In the genomic region with DNA sequence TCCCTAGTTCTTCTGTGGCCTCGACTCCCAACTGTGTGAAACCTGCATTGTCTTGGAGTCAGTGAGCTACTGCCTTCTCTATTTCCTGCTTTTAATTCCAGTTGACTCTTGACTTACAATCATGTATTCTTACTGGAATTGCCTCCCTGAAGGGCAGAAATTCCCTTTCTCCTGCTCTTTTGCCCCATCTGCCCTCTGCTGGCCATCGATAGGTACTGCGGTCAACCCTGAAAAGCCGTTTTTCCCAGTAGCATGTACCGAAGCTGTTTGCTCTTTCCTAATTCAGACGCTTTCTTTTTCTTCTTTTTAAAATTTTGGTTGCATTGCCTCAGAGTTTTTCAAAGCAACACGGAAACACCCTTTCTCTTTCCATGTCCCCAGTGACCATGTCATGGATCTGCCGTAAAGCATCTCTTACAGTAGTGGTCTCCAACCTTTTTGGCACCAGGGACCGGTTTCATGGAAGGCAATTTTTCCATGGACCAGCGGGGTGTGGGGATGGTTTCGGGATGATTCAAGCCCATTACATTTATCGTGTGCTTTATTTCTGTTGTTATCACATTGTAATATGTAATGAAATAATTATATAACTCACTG, we compare ENCODE assay signal across 8 cellular contexts.
DNase-seq lines count a peak whose midpoint lies in the region; ATAC-seq and TF ChIP-seq lines count a peak whose summit lies in the region.

No MANE protein-coding gene starts in this region.

- H3K9me3 ChIP-seq in HEK293 (ENCODE audit: control insufficient read depth, insufficient read depth, low read depth, low read length) = no peaks in the 10 kb centered on the region
- no peaks in the 10 kb centered on the region for H3K9me3 ChIP-seq in prostate gland

- no peaks in the 10 kb centered on the region for H3K4me1 Mint-ChIP-seq in activated naive CD4-positive, alpha-beta T cell treated with anti-CD3 and anti-CD28 coated beads, Interleukin-2, amount 10 ng/mL, durations not matched to agents 7 days and 5 days

- H3K9me3 Mint-ChIP-seq in activated naive CD4-positive, alpha-beta T cell treated with anti-CD3 and anti-CD28 coated beads, Interleukin-2, amount 10 ng/mL, durations not matched to agents 7 days and 5 days = no peaks in the 10 kb centered on the region

- no peaks in the 10 kb centered on the region for H3K27me3 ChIP-seq in prostate gland (replicated peaks; ENCODE audit: insufficient read depth)

- H3K36me3 ChIP-seq in HEK293 (ENCODE audit: control insufficient read depth in 2 of 2, insufficient read depth in 1 of 2, low read length in 2 of 2) = no peaks in the 10 kb centered on the region
- no peaks in the 10 kb centered on the region for H3K36me3 ChIP-seq in prostate gland

- TF ChIP-seq CTCF in HEK293 (tag by site-specific recombination; IDR thresholded peaks at IDR 0.05) = peak; percentile 87
- TF ChIP-seq CTCF in prostate gland (IDR thresholded peaks at IDR 0.05) = peak; percentile 85 to 93 (median 90)

- peaks cover 6% of the 10 kb centered on the region for H3K27me3 Mint-ChIP-seq in activated naive CD4-positive, alpha-beta T cell treated with anti-CD3 and anti-CD28 coated beads, Interleukin-2, amount 10 ng/mL, durations not matched to agents 7 days and 5 days

- 36% methylated on average over 12 of the region's 12 CpGs for WGBS in prostate gland

- TF ChIP-seq POLR2A in prostate gland (IDR thresholded peaks at IDR 0.05) = no peak

- no peak overlapping the region for H3K4me3 Mint-ChIP-seq in activated naive CD4-positive, alpha-beta T cell treated with anti-CD3 and anti-CD28 coated beads, Interleukin-2, amount 10 ng/mL, durations not matched to agents 7 days and 5 days

- intact Hi-C loops in head of caudate nucleus (cut with DNase I) (loop anchor here (5.0 to 10.0 kb wide), 2 partner anchors 145 to 568 kb away; partner anchors contain the start of gene APOBEC4), prostate gland (cut with DNase I) (loop anchor here (5.0 to 10.0 kb wide), 3 partner anchors 145 to 442 kb away; no protein-coding TSS in a partner anchor)

- H3K27ac ChIP-seq in HEK293 (ENCODE audit: extremely low read depth, low read depth, low read length) = no peak overlapping the region
- H3K27ac ChIP-seq in prostate gland = no peak overlapping the region

- POLR2A ChIA-PET in HEK293 (lab: Yijun Ruan, JAX) = interaction anchor here (0.5 to 1.2 kb wide), 2 partner anchors 164 to 292 kb away, joined by 3 to 4 read pairs; partner anchors contain the start of gene C1orf21

- ATAC-seq in GM21526 (IDR thresholded peaks at IDR 0.05; ENCODE audit: low FRiP score, unreplicated experiment) (no peak), HG03469 (IDR thresholded peaks at IDR 0.05; ENCODE audit: unreplicated experiment) (no peak)

- CTCF ChIA-PET in HEK293 (lab: Yijun Ruan, JAX) = interaction anchor here (0.6 to 2.3 kb wide), 23 partner anchors 10 to 569 kb away, joined by 3 to 10 read pairs (median 4); partner anchors contain the start of gene APOBEC4
- CTCF ChIA-PET in activated naive CD4-positive, alpha-beta T cell treated with anti-CD3 and anti-CD28 coated beads, Interleukin-2, amount 10 ng/mL, durations not matched to agents 7 days and 5 days (lab: Charles Lee) = interaction anchor here (0.6 to 3.7 kb wide), 9 partner anchors 10 to 307 kb away, joined by 3 to 32 read pairs (median 3); no protein-coding TSS in a partner anchor

- DNase-seq in CMK (ENCODE audit: low read depth) = peak; percentile 5
- DNase-seq in OCI-M1 (lab: John Stamatoyannopoulos, UW) = peak; percentile 77
- peak; percentile 44 for DNase-seq in activated naive CD4-positive, alpha-beta T cell treated with anti-CD3 and anti-CD28 coated beads, Interleukin-2, amount 10 ng/mL, durations not matched to agents 7 days and 5 days
- DNase-seq in head of caudate nucleus = peak in 41 of 42 donors; percentile 26 to 88 (median 68)
- peak; percentile 20 for DNase-seq in prostate gland (ENCODE audit: low spot score)

- H3K36me3 Mint-ChIP-seq in activated naive CD4-positive, alpha-beta T cell treated with anti-CD3 and anti-CD28 coated beads, Interleukin-2, amount 10 ng/mL, durations not matched to agents 7 days and 5 days = no peaks in the 10 kb centered on the region

- no peak overlapping the region for H3K27ac Mint-ChIP-seq in activated naive CD4-positive, alpha-beta T cell treated with anti-CD3 and anti-CD28 coated beads, Interleukin-2, amount 10 ng/mL, durations not matched to agents 7 days and 5 days

- H3K4me1 ChIP-seq in HEK293 (ENCODE audit: control insufficient read depth, insufficient read depth, low read length) (no peaks in the 10 kb centered on the region), prostate gland (replicated peaks) (no peaks in the 10 kb centered on the region)

- H3K4me3 ChIP-seq in HEK293 (ENCODE audit: low read depth, low read length) = peak overlapping the region; percentile 16; the same call in 1 of the 2 replicates
- H3K4me3 ChIP-seq in prostate gland = no peak overlapping the region

TF ChIP-seq in HEK293, 187 proteins besides CTCF, POLR2A, EP300 and RAD21 (continues in another document):
- TF ChIP-seq ZNF560 (tag by site-specific recombination; IDR thresholded peaks at IDR 0.05; ENCODE audit: borderline replicate concordance) (no peak), ZNF202 (tag by site-specific recombination; IDR thresholded peaks at IDR 0.05; ENCODE audit: borderline replicate concordance) (no peak), OSR2 (tag by site-specific recombination; IDR thresholded peaks at IDR 0.05) (no peak), ZNF654 (tag by site-specific recombination; IDR thresholded peaks at IDR 0.05; ENCODE audit: low read depth) (peak; percentile 68), SCRT1 (tag by site-specific recombination; IDR thresholded peaks at IDR 0.05; ENCODE audit: borderline replicate concordance) (no peak), ZNF701 (tag by site-specific recombination; IDR thresholded peaks at IDR 0.05) (no peak), ZNF416 (tag by site-specific recombination; IDR thresholded peaks at IDR 0.05) (no peak), ZSCAN30 (tag by site-specific recombination; IDR thresholded peaks at IDR 0.05) (no peak), ZNF549 (tag by site-specific recombination; IDR thresholded peaks at IDR 0.05) (no peak), ZNF629 (tag by site-specific recombination; IDR thresholded peaks at IDR 0.05) (no peak), ZNF248 (tag by site-specific recombination; IDR thresholded peaks at IDR 0.05) (no peak), REST (tag by site-specific recombination; IDR thresholded peaks at IDR 0.05) (no peak), ZXDB (tag by site-specific recombination; IDR thresholded peaks at IDR 0.05) (no peak), ZNF335 (tag by site-specific recombination; conservative IDR thresholded peaks at IDR 0.05) (peak; percentile 35; the same call in 1 of the 2 replicates), ZBTB8A (tag by site-specific recombination; IDR thresholded peaks at IDR 0.05) (no peak), ZNF140 (tag by site-specific recombination; IDR thresholded peaks at IDR 0.05) (no peak), GLIS1 (tag by site-specific recombination; IDR thresholded peaks at IDR 0.05) (no peak)
- TF ChIP-seq, protein P1, sequence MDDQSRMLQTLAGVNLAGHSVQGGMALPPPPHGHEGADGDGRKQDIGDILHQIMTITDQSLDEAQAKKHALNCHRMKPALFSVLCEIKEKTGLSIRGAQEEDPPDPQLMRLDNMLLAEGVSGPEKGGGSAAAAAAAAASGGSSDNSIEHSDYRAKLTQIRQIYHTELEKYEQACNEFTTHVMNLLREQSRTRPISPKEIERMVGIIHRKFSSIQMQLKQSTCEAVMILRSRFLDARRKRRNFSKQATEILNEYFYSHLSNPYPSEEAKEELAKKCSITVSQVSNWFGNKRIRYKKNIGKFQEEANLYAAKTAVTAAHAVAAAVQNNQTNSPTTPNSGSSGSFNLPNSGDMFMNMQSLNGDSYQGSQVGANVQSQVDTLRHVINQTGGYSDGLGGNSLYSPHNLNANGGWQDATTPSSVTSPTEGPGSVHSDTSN (CRISPR knock-in tag; IDR thresholded peaks at IDR 0.05) = no peak
- TF ChIP-seq, protein P2, sequence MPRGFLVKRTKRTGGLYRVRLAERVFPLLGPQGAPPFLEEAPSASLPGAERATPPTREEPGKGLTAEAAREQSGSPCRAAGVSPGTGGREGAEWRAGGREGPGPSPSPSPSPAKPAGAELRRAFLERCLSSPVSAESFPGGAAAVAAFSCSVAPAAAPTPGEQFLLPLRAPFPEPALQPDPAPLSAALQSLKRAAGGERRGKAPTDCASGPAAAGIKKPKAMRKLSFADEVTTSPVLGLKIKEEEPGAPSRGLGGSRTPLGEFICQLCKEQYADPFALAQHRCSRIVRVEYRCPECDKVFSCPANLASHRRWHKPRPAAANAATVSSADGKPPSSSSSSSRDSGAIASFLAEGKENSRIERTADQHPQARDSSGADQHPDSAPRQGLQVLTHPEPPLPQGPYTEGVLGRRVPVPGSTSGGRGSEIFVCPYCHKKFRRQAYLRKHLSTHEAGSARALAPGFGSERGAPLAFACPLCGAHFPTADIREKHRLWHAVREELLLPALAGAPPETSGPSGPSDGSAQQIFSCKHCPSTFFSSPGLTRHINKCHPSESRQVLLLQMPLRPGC (tag by site-specific recombination; IDR thresholded peaks at IDR 0.05) = no peak

Comparison
In these comparisons a context has a peak if more than half of its experiments do, and no peak if none do; other contexts are left out.
1. DNase-seq: peak in every context shown above with its lines; median percentile 77 in OCI-M1; 68 in head of caudate nucleus; 44 in activated naive CD4-positive, alpha-beta T cell treated with anti-CD3 and anti-CD28 coated beads, Interleukin-2, amount 10 ng/mL, durations not matched to agents 7 days and 5 days; 20 in prostate gland; 5 in CMK.